ENCODE assay signal across 12 cellular contexts in the genomic region with DNA sequence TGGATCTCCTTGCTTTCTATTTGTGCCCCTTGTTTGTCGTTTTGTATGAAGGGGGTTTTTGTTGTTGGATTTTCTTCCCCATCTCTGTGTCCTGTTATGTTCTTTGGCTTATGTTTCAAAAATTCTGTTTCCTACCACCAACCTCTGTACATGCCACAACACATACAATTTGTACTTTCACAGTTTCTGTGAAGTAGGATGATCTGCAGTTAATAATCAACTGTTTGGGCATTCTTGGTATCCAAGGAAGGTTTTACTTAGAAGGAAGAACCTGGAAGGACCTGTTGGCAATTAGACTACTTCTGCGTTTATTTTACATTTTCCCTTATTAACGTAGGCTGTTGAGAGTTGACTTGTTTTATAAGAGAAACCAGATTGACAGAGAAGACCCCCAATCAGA. TPM values are rescaled to one million over a fixed set of nuclear protein-coding genes. Genes with fewer than 3 reads are reported as not detected.
DNase-seq lines count a peak whose midpoint lies in the region; ATAC-seq, FAIRE-seq and TF ChIP-seq lines count a peak whose summit lies in the region.
"Had no signal": no experiment of that assay in that cellular context is flagged by ENCODE, and none has a peak within 500 bp of the region (broad histone marks: within the 10 kb centered on the region; RNA-seq: fewer than 3 reads in every experiment).

No MANE protein-coding gene starts in this region.

- peaks cover 4 to 21% (median 16%) of the 10 kb centered on the region in 5 donors for H3K36me3 Mint-ChIP-seq in naive thymus-derived CD4-positive, alpha-beta T cell

- CTCF ChIA-PET in H1 (lab: Charles Lee; ENCODE audit: partially characterized antibody): interaction anchor here (0.5 kb wide), 1 partner anchor 10 kb away, joined by 3 read pairs; no protein-coding TSS in a partner anchor
- CTCF ChIA-PET in naive thymus-derived CD4-positive, alpha-beta T cell (lab: Charles Lee): interaction anchor here (1.0 to 1.6 kb wide), 2 partner anchors 45 to 95 kb away, joined by 3 read pairs; no protein-coding TSS in a partner anchor

- H4K8ac ChIP-seq in H1 (ENCODE audit: extremely low read depth, insufficient read depth, low read length): no peak overlapping the region

- peaks cover 51 to 97% (median 92%) of the 10 kb centered on the region in 7 donors for H3K4me1 Mint-ChIP-seq in naive thymus-derived CD4-positive, alpha-beta T cell

- H3K14ac ChIP-seq in H1 (ENCODE audit: insufficient read length): no peak overlapping the region

- DNase-seq in HT-29 (ENCODE audit: low spot score): peak; percentile 8
- no peak for DNase-seq in H1 (ENCODE audit: low read depth in 1 of 2, low spot score in 2 of 2)
- no peak for DNase-seq in naive thymus-derived CD4-positive, alpha-beta T cell
- DNase-seq in NOMO-1 treated with DMSO at 0.1 percent for 48 hours (lab: John Stamatoyannopoulos, UW; ENCODE audit: unreplicated experiment): no peak
- DNase-seq in GM12891 (ENCODE audit: insufficient read length, low spot score): no peak
- no peak for DNase-seq in NCI-H146 treated with DMSO at 0.1 percent for 48 hours (lab: John Stamatoyannopoulos, UW; ENCODE audit: unreplicated experiment)
- DNase-seq: stimulated activated CD4-positive, alpha-beta T cell treated with anti-CD3 and anti-CD28 coated beads, Interleukin-12 subunit alpha, Interleukin-12 subunit beta, amount 100 ng/mL, for 4 hours had no signal

- no peak overlapping the region for H3K56ac ChIP-seq in H1 (replicated peaks; ENCODE audit: insufficient read length, low read depth, low read length)

- H3K9me3 ChIP-seq in BLaER1 (peaks cover 5% of the 10 kb centered on the region; the same call in 1 of the 2 replicates), H1 (ENCODE audit: insufficient read depth in 2 of 2, low read depth in 1 of 2, low read length in 1 of 2) (no peaks in the 10 kb centered on the region)
- H3K9me3 ChIP-seq in naive thymus-derived CD4-positive, alpha-beta T cell (ENCODE audit: control insufficient read depth in 2 of 3, low read length in 3 of 3): no peaks in the 10 kb centered on the region
- H3K9me3 ChIP-seq: neutrophil, thoracic aorta had no signal

- no peak overlapping the region for H2BK20ac ChIP-seq in H1 (ENCODE audit: low read length)

- no peak for TF ChIP-seq EP300 in H1 (IDR thresholded peaks at IDR 0.05; ENCODE audit: borderline replicate concordance in 1 of 2, low read depth in 2 of 2, low read length in 2 of 2)

- no peak overlapping the region for H3K18ac ChIP-seq in H1 (ENCODE audit: extremely low read depth, low read length)

- no peak overlapping the region for H2BK12ac ChIP-seq in H1 (ENCODE audit: low read depth, low read length)

- no peak overlapping the region for H2AFZ ChIP-seq in H1 (ENCODE audit: low read length)

- no peak for TF ChIP-seq CTCF in H1 (IDR thresholded peaks at IDR 0.05; ENCODE audit: control extremely low read depth in 1 of 3, insufficient read depth in 1 of 3, low read depth in 1 of 3, low read length in 3 of 3)

- no peak overlapping the region for H2BK120ac ChIP-seq in H1 (replicated peaks; ENCODE audit: low read depth, low read length)

- H3K27me3 ChIP-seq in BLaER1 (no peaks in the 10 kb centered on the region), H1 (replicated peaks in 1 of 4; ENCODE audit: control insufficient read depth in 3 of 4, extremely low read depth in 1 of 4, insufficient read depth in 3 of 4, low read length in 3 of 4) (no peaks in the 10 kb centered on the region)
- H3K27me3 ChIP-seq in naive thymus-derived CD4-positive, alpha-beta T cell (ENCODE audit: control insufficient read depth in 2 of 2, insufficient read depth in 2 of 2, low read length in 2 of 2): no peaks in the 10 kb centered on the region
- H3K27me3 ChIP-seq: neutrophil had no signal

- no peak overlapping the region for H3K23ac ChIP-seq in H1 (ENCODE audit: insufficient read length)

- H4K5ac ChIP-seq in H1 (ENCODE audit: insufficient read length, low read depth, low read length): peak overlapping the region; percentile 18

- intact Hi-C loops in naive thymus-derived CD4-positive, alpha-beta T cell (cut with micrococcal nuclease): no loop called here

- H3K4me2 ChIP-seq in BLaER1 (0 out of 2 replicates have a peak overlapping the region, but pooled peaks have one; percentile 1), H1 (ENCODE audit: insufficient read depth in 1 of 2, low read depth in 2 of 2, low read length in 2 of 2) (0 out of 4 replicates have a peak overlapping the region, but pooled peaks of 1 of the 2 experiments have one; percentile 1)

- peaks cover 27% of the 10 kb centered on the region; the same call in 1 of the 2 replicates for H3K36me3 ChIP-seq in BLaER1
- peaks cover 0 to 5% (median 0%) of the 10 kb centered on the region in 4 experiments; a peak in 1 of 8 replicates for H3K36me3 ChIP-seq in H1 (ENCODE audit: control insufficient read depth in 2 of 4, insufficient read depth in 4 of 4, low read length in 3 of 4)
- no peaks in the 10 kb centered on the region for H3K36me3 ChIP-seq in naive thymus-derived CD4-positive, alpha-beta T cell (ENCODE audit: control insufficient read depth in 2 of 3, insufficient read depth in 3 of 3, low read length in 3 of 3)
- H3K36me3 ChIP-seq: neutrophil, thoracic aorta had no signal

- H4K91ac ChIP-seq in H1 (replicated peaks; ENCODE audit: insufficient read length, low read length): no peak overlapping the region

- H2AK5ac ChIP-seq in H1 (ENCODE audit: low read depth, low read length): no peak overlapping the region

- no peak overlapping the region for H3K4ac ChIP-seq in H1 (replicated peaks; ENCODE audit: insufficient read length, low read depth, low read length)

- H3K4me3 Mint-ChIP-seq in naive thymus-derived CD4-positive, alpha-beta T cell: peak overlapping the region in 7 of 10 donors; percentile 0 to 72 (median 25)

- no peak overlapping the region for H3K9ac ChIP-seq in BLaER1
- H3K9ac ChIP-seq in H1 (replicated peaks in 1 of 4; ENCODE audit: extremely low read depth in 1 of 4, low read depth in 3 of 4, low read length in 3 of 4): no peak overlapping the region

- H3K9me3 Mint-ChIP-seq in naive thymus-derived CD4-positive, alpha-beta T cell: peaks cover 0 to 3% (median 0%) of the 10 kb centered on the region in 11 donors
- H3K9me3 Mint-ChIP-seq: activated naive CD4-positive, alpha-beta T cell treated with anti-CD3 and anti-CD28 coated beads, Interleukin-2, amount 50 U/mL, for 72 hours had no signal

- H3K23me2 ChIP-seq in H1 (ENCODE audit: low read depth, low read length): no peaks in the 10 kb centered on the region

- TF ChIP-seq POLR2A in H1 (IDR thresholded peaks at IDR 0.05; ENCODE audit: control extremely low read depth in 1 of 2, low read depth in 2 of 2, low read length in 2 of 2) (no peak), GM12891 (IDR thresholded peaks at IDR 0.05; ENCODE audit: low read depth, low read length) (no peak)

- ATAC-seq in naive thymus-derived CD4-positive, alpha-beta T cell: no peak
- no peak for ATAC-seq in HG03521 (IDR thresholded peaks at IDR 0.05; ENCODE audit: unreplicated experiment)
- ATAC-seq: activated naive CD4-positive, alpha-beta T cell treated with anti-CD3 and anti-CD28 coated beads, Interleukin-2, amount 50 U/mL, for 72 hours had no signal

- no peak for FAIRE-seq in H1 (lab: Jason Lieb, UNC)
- no peak for FAIRE-seq in GM12891 (lab: Jason Lieb, UNC)

- H3K4me3 ChIP-seq in BLaER1 (no peak overlapping the region), H1 (ENCODE audit: extremely low read depth in 1 of 4, insufficient read depth in 2 of 4, low read depth in 3 of 4, low read length in 4 of 4) (peak overlapping the region in 1 of 4 experiments; percentile 99; a peak in 1 of 8 replicates)
- no peak overlapping the region for H3K4me3 ChIP-seq in naive thymus-derived CD4-positive, alpha-beta T cell (ENCODE audit: low read length)
- H3K4me3 ChIP-seq: thoracic aorta had no signal

- H3K27me3 Mint-ChIP-seq in naive thymus-derived CD4-positive, alpha-beta T cell: no peaks in the 10 kb centered on the region

- H4K20me1 ChIP-seq in BLaER1 (peaks cover 100% of the 10 kb centered on the region), H1 (replicated peaks in 1 of 2; ENCODE audit: control insufficient read depth in 1 of 2, insufficient read depth in 2 of 2, low read length in 2 of 2) (peaks cover 14 to 23% of the 10 kb centered on the region in 2 experiments)

- 82% methylated on average over 3 of the region's 3 CpGs; no CpG with 5 or more reads in 1 of the 2 experiments for WGBS in H1 (ENCODE audit: extremely low coverage in 1 of 2, insufficient coverage in 1 of 2, insufficient read length in 1 of 2, insufficient replicate concordance in 2 of 2, low coverage in 1 of 2, low lambda C conversion rate in 2 of 2, missing lambda C conversion rate in 1 of 2), 2 experiments

- peak overlapping the region in 5 of 9 donors; percentile 3 to 52 (median 17) for H3K27ac Mint-ChIP-seq in naive thymus-derived CD4-positive, alpha-beta T cell
- H3K27ac Mint-ChIP-seq: activated naive CD4-positive, alpha-beta T cell treated with anti-CD3 and anti-CD28 coated beads, Interleukin-2, amount 50 U/mL, for 72 hours had no signal

- H3K27ac ChIP-seq in BLaER1: no peak overlapping the region
- H3K27ac ChIP-seq in H1 (ENCODE audit: low read depth, low read length): no peak overlapping the region
- peak overlapping the region; percentile 37 for H3K27ac ChIP-seq in naive thymus-derived CD4-positive, alpha-beta T cell (ENCODE audit: low read depth, low read length)
- H3K27ac ChIP-seq: neutrophil, thoracic aorta had no signal

- TF ChIP-seq RAD21 in H1 (IDR thresholded peaks at IDR 0.05 in 1 of 2, conservative IDR thresholded peaks at IDR 0.05 in 1 of 2; ENCODE audit: low read depth in 2 of 2, low read length in 2 of 2): no peak

- no peak overlapping the region for H2BK5ac ChIP-seq in H1 (ENCODE audit: low read depth, low read length)

- peaks cover 70 to 100% of the 10 kb centered on the region in 2 experiments for H3K79me2 ChIP-seq in H1 (ENCODE audit: control insufficient read depth in 1 of 2, insufficient read depth in 2 of 2, low read length in 2 of 2)

- no peaks in the 10 kb centered on the region for H3K79me1 ChIP-seq in H1 (ENCODE audit: low read depth, low read length)

- H3K4me1 ChIP-seq in BLaER1 (peaks cover 58% of the 10 kb centered on the region), H1 (replicated peaks in 1 of 4; ENCODE audit: control insufficient read depth in 3 of 4, insufficient read depth in 4 of 4, low read length in 3 of 4) (peaks cover 4 to 26% (median 15%) of the 10 kb centered on the region in 4 experiments; a peak in 5 of 7 replicates)
- peaks cover 33 to 56% of the 10 kb centered on the region in 2 donors for H3K4me1 ChIP-seq in naive thymus-derived CD4-positive, alpha-beta T cell (ENCODE audit: control insufficient read depth in 2 of 2, insufficient read depth in 2 of 2, low read length in 2 of 2)

- POLR2A ChIA-PET in H1 (lab: Charles Lee; ENCODE audit: partially characterized antibody): interaction anchor here (1.1 to 4.1 kb wide), 4 partner anchors 8 to 19 kb away, joined by 3 to 80 read pairs (median 29); no protein-coding TSS in a partner anchor
- POLR2A ChIA-PET in naive thymus-derived CD4-positive, alpha-beta T cell (lab: Charles Lee): interaction anchor here (0.6 to 1.6 kb wide), 5 partner anchors 9 to 387 kb away, joined by 3 to 8 read pairs (median 4); partner anchors contain the start of gene ARPC4

- H2BK15ac ChIP-seq in H1 (ENCODE audit: low read length): no peak overlapping the region

RNA-seq across cellular contexts. Expression of gene SETD5, which starts 8.3 kb away (rescaled TPM):
- 27.3 and 41.9 TPM in 2 replicates for total RNA-seq in HT-29 (2014; rRNA removed; shearing (Covaris generic))
- total RNA-seq in H1 (2021; fragmentation: NEBNext Ultra II Directional; extraction: Animal tissue kit (Norgen Biotek cat#: 25700)): 223 and 234 TPM in 2 replicates
- polyA plus RNA-seq in H1 (2011; rRNA removed): 98.2 and 108 TPM in 2 replicates
- polyA plus RNA-seq in H1 (2011; cell fraction: cytosol; rRNA removed): 119 TPM
- 455 TPM for polyA plus RNA-seq in H1 (2011; cell fraction: nucleus; rRNA removed)
- 155 to 216 TPM (median 176 TPM) in 4 replicates for polyA plus RNA-seq in H1 (2012, experiment 1 of 2)
- 34.4 TPM for polyA plus RNA-seq in H1 (2012, experiment 2 of 2)
- polyA plus RNA-seq in H1 (2013, experiment 1 of 2): 232 TPM
- 212 TPM for polyA plus RNA-seq in H1 (2013, experiment 2 of 2)
- polyA minus RNA-seq in H1 (2011; rRNA and poly(A)+ RNA removed): 198 and 273 TPM in 2 replicates
- 129 TPM for polyA minus RNA-seq in H1 (2011; cell fraction: cytosol; rRNA and poly(A)+ RNA removed)
- 396 TPM for polyA minus RNA-seq in H1 (2011; cell fraction: nucleus; rRNA and poly(A)+ RNA removed)
- total RNA-seq in naive thymus-derived CD4-positive, alpha-beta T cell: 100 to 1,000 TPM; 120 to 157 (median 153) TPM
- 10 to 100 TPM; 28.7 to 49.4 TPM for polyA plus RNA-seq in naive thymus-derived CD4-positive, alpha-beta T cell
- 36.4 TPM for polyA plus RNA-seq in GM12891 (2012; ENCODE audit: low read depth, missing spikeins)

RNA-seq across cellular contexts. Expression of gene THUMPD3, which starts 42.9 kb away (rescaled TPM):
- total RNA-seq in HT-29 (2014; rRNA removed; shearing (Covaris generic)): 12.2 and 21.1 TPM in 2 replicates
- total RNA-seq in H1 (2021; fragmentation: NEBNext Ultra II Directional; extraction: Animal tissue kit (Norgen Biotek cat#: 25700)): 62.6 and 68.9 TPM in 2 replicates
- 16.4 and 26.7 TPM in 2 replicates for polyA plus RNA-seq in H1 (2011; rRNA removed)
- polyA plus RNA-seq in H1 (2011; cell fraction: cytosol; rRNA removed): 31.0 TPM
- 16.1 TPM for polyA plus RNA-seq in H1 (2011; cell fraction: nucleus; rRNA removed)
- polyA plus RNA-seq in H1 (2012, experiment 1 of 2): 49.6 to 67.5 TPM (median 60.3 TPM) in 4 replicates
- 5.7 TPM for polyA plus RNA-seq in H1 (2012, experiment 2 of 2)
- polyA plus RNA-seq in H1 (2013, experiment 1 of 2): 24.9 TPM
- 29.4 TPM for polyA plus RNA-seq in H1 (2013, experiment 2 of 2)
- 76.6 and 83.1 TPM in 2 replicates for polyA minus RNA-seq in H1 (2011; rRNA and poly(A)+ RNA removed)
- 22.8 TPM for polyA minus RNA-seq in H1 (2011; cell fraction: cytosol; rRNA and poly(A)+ RNA removed)
- polyA minus RNA-seq in H1 (2011; cell fraction: nucleus; rRNA and poly(A)+ RNA removed): 34.8 TPM
- total RNA-seq in naive thymus-derived CD4-positive, alpha-beta T cell: 10 to 100 TPM; 39.4 to 54.8 (median 42.4) TPM
- 10 to 100 TPM; 24.1 to 25.9 TPM for polyA plus RNA-seq in naive thymus-derived CD4-positive, alpha-beta T cell
- 37.6 TPM for polyA plus RNA-seq in GM12891 (2012; ENCODE audit: low read depth, missing spikeins)
